ENCODE assay signal across 17 cellular contexts in genomic region chr10:80081026-80081425, GRCh38. TPM values are rescaled to one million over a fixed set of nuclear protein-coding genes. Genes with fewer than 3 reads are reported as not detected.
DNase-seq lines count a peak whose midpoint lies in the region; ATAC-seq and TF ChIP-seq lines count a peak whose summit lies in the region.
"Had no signal": no experiment of that assay in that cellular context is flagged by ENCODE, and none has a peak within 500 bp of the region (broad histone marks: within the 10 kb centered on the region; RNA-seq: fewer than 3 reads in every experiment).

No MANE protein-coding gene starts in this region.

- no peaks in the 10 kb centered on the region for H3K9me3 ChIP-seq in HUES48 (ENCODE audit: control insufficient read depth, insufficient read depth, low read length)
- H3K9me3 ChIP-seq: BLaER1 treated with 17β-estradiol and CSF1 and Interleukin-3, amounts not matched to agents 10 nM and 100 nM had no signal

- H3K27ac ChIP-seq in HUES48 (ENCODE audit: low read depth, low read length) (peak overlapping the region; percentile 92), epithelial cell of prostate (peak overlapping the region; percentile 95)
- H3K27ac ChIP-seq: BLaER1 treated with 17β-estradiol and CSF1 and Interleukin-3, amounts not matched to agents 10 nM and 100 nM had no signal

- no peaks in the 10 kb centered on the region for H3K36me3 ChIP-seq in HUES48 (ENCODE audit: control insufficient read depth, insufficient read depth, low read length)

- H3K4me1 Mint-ChIP-seq in CD14-positive monocyte = peaks cover 15% of the 10 kb centered on the region
- peaks cover 17% of the 10 kb centered on the region for H3K4me1 Mint-ChIP-seq in activated T-helper 17 cell treated with anti-CD3 and anti-CD28 coated beads, Interleukin-2, amount 50 U/mL, for 72 hours

- no peak overlapping the region for H3K4me3 Mint-ChIP-seq in CD14-positive monocyte
- no peak overlapping the region for H3K4me3 Mint-ChIP-seq in activated T-helper 17 cell treated with anti-CD3 and anti-CD28 coated beads, Interleukin-2, amount 50 U/mL, for 72 hours
- H3K4me3 Mint-ChIP-seq: GM23338, H9 had no signal

- ATAC-seq in HG02852 (IDR thresholded peaks at IDR 0.05; ENCODE audit: unreplicated experiment) = no peak
- no peak for ATAC-seq in activated T-helper 17 cell treated with anti-CD3 and anti-CD28 coated beads, Interleukin-2, amount 50 U/mL, for 72 hours (replicated peaks)
- ATAC-seq: GM23338, HepG2 had no signal

- H3K9me3 Mint-ChIP-seq in CD14-positive monocyte = peaks cover 0 to 2% (median 0%) of the 10 kb centered on the region in 7 donors
- H3K9me3 Mint-ChIP-seq in activated T-helper 17 cell treated with anti-CD3 and anti-CD28 coated beads, Interleukin-2, amount 50 U/mL, for 72 hours = no peaks in the 10 kb centered on the region
- H3K9me3 Mint-ChIP-seq: CD4-positive, alpha-beta T cell; GM23338; H9 had no signal

- H3K9ac ChIP-seq in HUES48 (ENCODE audit: low read depth, low read length) = no peak overlapping the region
- H3K9ac ChIP-seq: BLaER1 treated with 17β-estradiol and CSF1 and Interleukin-3, amounts not matched to agents 10 nM and 100 nM had no signal

- no peak overlapping the region for H3K4me3 ChIP-seq in HUES48 (ENCODE audit: low read depth, low read length)
- H3K4me3 ChIP-seq: BLaER1 treated with 17β-estradiol and CSF1 and Interleukin-3, amounts not matched to agents 10 nM and 100 nM; GM23338 had no signal

- TF ChIP-seq CTCF in CD14-positive monocyte (IDR thresholded peaks at IDR 0.05) = no peak

- no peaks in the 10 kb centered on the region for H3K27me3 ChIP-seq in HUES48 (ENCODE audit: control insufficient read depth, insufficient read depth, low read length)
- H3K27me3 ChIP-seq: BLaER1 treated with 17β-estradiol and CSF1 and Interleukin-3, amounts not matched to agents 10 nM and 100 nM had no signal

- peaks cover 11 to 14% of the 10 kb centered on the region in 2 donors for H3K36me3 Mint-ChIP-seq in CD14-positive monocyte
- H3K36me3 Mint-ChIP-seq in activated T-helper 17 cell treated with anti-CD3 and anti-CD28 coated beads, Interleukin-2, amount 50 U/mL, for 72 hours (ENCODE audit: low read depth) = peaks cover 4% of the 10 kb centered on the region

- DNase-seq in epithelial cell of prostate (ENCODE audit: low read depth, low spot score) = no peak
- peak; percentile 9 for DNase-seq in kidney tubule cell (ENCODE audit: low spot score)
- no peak for DNase-seq in H4 (ENCODE audit: low spot score)
- DNase-seq in CD14-positive monocyte (ENCODE audit: low spot score) = no peak
- DNase-seq: ACHN; CD4-positive, alpha-beta T cell; DMS153; DMS79 treated with DMSO at 0.1 percent for 48 hours; EL; H9 had no signal

- no peaks in the 10 kb centered on the region for H3K27me3 Mint-ChIP-seq in CD14-positive monocyte (ENCODE audit: low read depth in 3 of 3)
- no peaks in the 10 kb centered on the region for H3K27me3 Mint-ChIP-seq in activated T-helper 17 cell treated with anti-CD3 and anti-CD28 coated beads, Interleukin-2, amount 50 U/mL, for 72 hours
- H3K27me3 Mint-ChIP-seq: CD4-positive, alpha-beta T cell had no signal

- intact Hi-C loops in CD14-positive monocyte (cut with micrococcal nuclease) = no loop called here

- H3K27ac Mint-ChIP-seq in CD14-positive monocyte = no peak overlapping the region
- no peak overlapping the region for H3K27ac Mint-ChIP-seq in activated T-helper 17 cell treated with anti-CD3 and anti-CD28 coated beads, Interleukin-2, amount 50 U/mL, for 72 hours
- H3K27ac Mint-ChIP-seq: CD4-positive, alpha-beta T cell; GM23338; H9 had no signal

- peaks cover 4% of the 10 kb centered on the region; the same call in 1 of the 2 replicates for H3K4me1 ChIP-seq in HUES48 (ENCODE audit: control insufficient read depth, insufficient read depth, low read length)

RNA-seq across cellular contexts. Expression of gene TMEM254, which starts 2.6 kb away (rescaled TPM):
- 6.9 and 14.8 TPM in 2 replicates for total RNA-seq in H4 (2014; rRNA removed; shearing (Covaris generic))
- 10 to 100 TPM; 25.9 to 43.1 TPM for polyA plus RNA-seq in CD14-positive monocyte
- total RNA-seq in activated T-helper 17 cell treated with anti-CD3 and anti-CD28 coated beads, Interleukin-2, amount 50 U/mL, for 72 hours = 1 to 10 TPM; 8.4 to 8.5 TPM

RNA-seq across cellular contexts. Expression of gene PLAC9, which starts 51.5 kb away (rescaled TPM):
- not detected in 2 replicates for total RNA-seq in H4 (2014; rRNA removed; shearing (Covaris generic))
- polyA plus RNA-seq in CD14-positive monocyte = not detected
- total RNA-seq in activated T-helper 17 cell treated with anti-CD3 and anti-CD28 coated beads, Interleukin-2, amount 50 U/mL, for 72 hours = not detected
- total RNA-seq: CD4-positive, alpha-beta T cell; HepG2; HT1080 had no signal
- polyA plus RNA-seq: HepG2 had no signal
